Comparison of ENCODE assay signal across 22 cellular contexts in genomic region chr2:229230215-229230614, GRCh38. TPM values are rescaled to one million over a fixed set of nuclear protein-coding genes. Genes with fewer than 3 reads are reported as not detected.
DNase-seq lines count a peak whose midpoint lies in the region; ATAC-seq and TF ChIP-seq lines count a peak whose summit lies in the region.
"Had no signal": no experiment of that assay in that cellular context is flagged by ENCODE, and none has a peak within 500 bp of the region (broad histone marks: within the 10 kb centered on the region; RNA-seq: fewer than 3 reads in every experiment).

No MANE protein-coding gene starts in this region.

- TF ChIP-seq CTCF in left ventricle myocardium inferior (IDR thresholded peaks at IDR 0.05; ENCODE audit: borderline replicate concordance), result no peak
- TF ChIP-seq CTCF in fibroblast of the aortic adventitia (IDR thresholded peaks at IDR 0.05; ENCODE audit: insufficient read depth, low read length), result no peak
- TF ChIP-seq CTCF in mesothelial cell of epicardium (IDR thresholded peaks at IDR 0.05; ENCODE audit: unreplicated experiment), result no peak

- H3K27me3 ChIP-seq in left ventricle myocardium inferior (ENCODE audit: low read depth), result no peaks in the 10 kb centered on the region
- H3K27me3 ChIP-seq in effector memory CD4-positive, alpha-beta T cell (replicated peaks; ENCODE audit: control insufficient read depth, insufficient read depth, low read length, poor library complexity, severe bottlenecking), result no peaks in the 10 kb centered on the region
- H3K27me3 ChIP-seq: BE2C, SJCRH30 had no signal

- H3K9me3 ChIP-seq in left ventricle myocardium inferior (replicated peaks), result no peaks in the 10 kb centered on the region
- no peaks in the 10 kb centered on the region for H3K9me3 ChIP-seq in effector memory CD4-positive, alpha-beta T cell (ENCODE audit: control insufficient read depth, low read length)
- H3K9me3 ChIP-seq: BE2C, HAP-1, SJCRH30 had no signal

- H3K4me3 Mint-ChIP-seq in mesothelial cell of epicardium, result no peak overlapping the region
- H3K4me3 Mint-ChIP-seq in activated T-cell treated with anti-CD3 and anti-CD28 coated beads, Interleukin-2, amount 50 U/mL, for 72 hours, result no peak overlapping the region
- H3K4me3 Mint-ChIP-seq: CD4-positive, CD25-positive, alpha-beta regulatory T cell had no signal

- H3K4me3 ChIP-seq in left ventricle myocardium inferior, result no peak overlapping the region
- no peak overlapping the region for H3K4me3 ChIP-seq in fibroblast of the aortic adventitia (ENCODE audit: low read depth, low read length)
- no peak overlapping the region for H3K4me3 ChIP-seq in effector memory CD4-positive, alpha-beta T cell (ENCODE audit: insufficient read depth, low read depth, low read length, poor library complexity, severe bottlenecking)
- H3K4me3 ChIP-seq: GM23248, HAP-1, K562, PC-9, SJCRH30 had no signal

- H3K36me3 Mint-ChIP-seq in mesothelial cell of epicardium, result no peaks in the 10 kb centered on the region
- H3K36me3 Mint-ChIP-seq in activated T-cell treated with anti-CD3 and anti-CD28 coated beads, Interleukin-2, amount 50 U/mL, for 72 hours (ENCODE audit: insufficient read depth in 2 of 2), result no peaks in the 10 kb centered on the region
- H3K36me3 Mint-ChIP-seq: CD4-positive, CD25-positive, alpha-beta regulatory T cell had no signal

- no peaks in the 10 kb centered on the region for H3K36me3 ChIP-seq in left ventricle myocardium inferior
- no peaks in the 10 kb centered on the region for H3K36me3 ChIP-seq in effector memory CD4-positive, alpha-beta T cell (ENCODE audit: control insufficient read depth, insufficient read depth, low read length)
- H3K36me3 ChIP-seq: BE2C, HAP-1, SJCRH30 had no signal

- intact Hi-C loops in left ventricle myocardium inferior (cut with micrococcal nuclease), result no loop called here
- intact Hi-C loops in left cardiac atrium (cut with DNase I), result no loop called here

- no peak for ATAC-seq in left cardiac atrium
- no peak for ATAC-seq in HG03135 (IDR thresholded peaks at IDR 0.05; ENCODE audit: unreplicated experiment)
- no peak for ATAC-seq in activated T-cell treated with anti-CD3 and anti-CD28 coated beads, Interleukin-2, amount 50 U/mL, for 72 hours (replicated peaks in 1 of 2)
- ATAC-seq: K562 had no signal

- H3K4me1 ChIP-seq in left ventricle myocardium inferior, result peaks cover 13% of the 10 kb centered on the region
- no peaks in the 10 kb centered on the region for H3K4me1 ChIP-seq in effector memory CD4-positive, alpha-beta T cell (ENCODE audit: control insufficient read depth, insufficient read depth, low read length, poor library complexity, severe bottlenecking)
- H3K4me1 ChIP-seq: BE2C, HAP-1, SJCRH30 had no signal

- H3K9me3 Mint-ChIP-seq in mesothelial cell of epicardium, result no peaks in the 10 kb centered on the region
- no peaks in the 10 kb centered on the region for H3K9me3 Mint-ChIP-seq in activated T-cell treated with anti-CD3 and anti-CD28 coated beads, Interleukin-2, amount 50 U/mL, for 72 hours

- H3K27ac ChIP-seq in left ventricle myocardium inferior (replicated peaks), result peak overlapping the region; percentile 50
- H3K27ac ChIP-seq in effector memory CD4-positive, alpha-beta T cell (ENCODE audit: insufficient read depth, low read length, poor library complexity, severe bottlenecking), result no peak overlapping the region
- H3K27ac ChIP-seq: GM23248, PC-9, RWPE1, SJCRH30 had no signal

- no peak for DNase-seq in left ventricle myocardium inferior
- no peak for DNase-seq in left cardiac atrium
- DNase-seq in fibroblast of the aortic adventitia (ENCODE audit: low read depth), result peak; percentile 21
- DNase-seq in mesothelial cell of epicardium (ENCODE audit: low spot score in 2 of 2, unreplicated experiment in 2 of 2), result no peak
- no peak for DNase-seq in activated T-cell treated with anti-CD3 and anti-CD28 coated beads, Interleukin-2, amount 50 U/mL, for 72 hours
- DNase-seq in NK-92 (lab: John Stamatoyannopoulos, UW; ENCODE audit: unreplicated experiment), result no peak
- no peak for DNase-seq in effector memory CD4-positive, alpha-beta T cell
- DNase-seq: BE2C; CD4-positive, CD25-positive, alpha-beta regulatory T cell; COR-L47; GDM1; GM23248; NCI-H1105; NCI-H1694 treated with DMSO at 0.1 percent for 48 hours; NCI-H2107; NCI-H510A; PC-9; SJCRH30 had no signal

- peak overlapping the region; percentile 40 for H3K27ac Mint-ChIP-seq in mesothelial cell of epicardium
- H3K27ac Mint-ChIP-seq in activated T-cell treated with anti-CD3 and anti-CD28 coated beads, Interleukin-2, amount 50 U/mL, for 72 hours, result no peak overlapping the region
- H3K27ac Mint-ChIP-seq: CD4-positive, CD25-positive, alpha-beta regulatory T cell had no signal

- peaks cover 5% of the 10 kb centered on the region for H3K27me3 Mint-ChIP-seq in mesothelial cell of epicardium (ENCODE audit: low read depth)
- no peaks in the 10 kb centered on the region for H3K27me3 Mint-ChIP-seq in activated T-cell treated with anti-CD3 and anti-CD28 coated beads, Interleukin-2, amount 50 U/mL, for 72 hours (ENCODE audit: low read depth)
- H3K27me3 Mint-ChIP-seq: CD4-positive, CD25-positive, alpha-beta regulatory T cell had no signal

- H3K4me1 Mint-ChIP-seq in mesothelial cell of epicardium, result peaks cover 6% of the 10 kb centered on the region
- H3K4me1 Mint-ChIP-seq in activated T-cell treated with anti-CD3 and anti-CD28 coated beads, Interleukin-2, amount 50 U/mL, for 72 hours (ENCODE audit: low read depth), result no peaks in the 10 kb centered on the region
- H3K4me1 Mint-ChIP-seq: CD4-positive, CD25-positive, alpha-beta regulatory T cell had no signal

RNA-seq across cellular contexts. Expression of gene PID1, which starts 40.9 kb away (rescaled TPM):
- total RNA-seq in left ventricle myocardium inferior (7.8 TPM), left cardiac atrium (10 to 100 TPM; 11.3 to 15.1 TPM), fibroblast of the aortic adventitia (ENCODE audit: low replicate concordance) (0.57 and 13.0 TPM in 2 replicates), mesothelial cell of epicardium (2.0 to 2.4 TPM (median 2.1 TPM) in 3 replicates)
- total RNA-seq in activated T-cell treated with anti-CD3 and anti-CD28 coated beads, Interleukin-2, amount 50 U/mL, for 72 hours, result not detected
- total RNA-seq: CD4-positive, CD25-positive, alpha-beta regulatory T cell; K562; PC-9 had no signal
